In the genomic region with DNA sequence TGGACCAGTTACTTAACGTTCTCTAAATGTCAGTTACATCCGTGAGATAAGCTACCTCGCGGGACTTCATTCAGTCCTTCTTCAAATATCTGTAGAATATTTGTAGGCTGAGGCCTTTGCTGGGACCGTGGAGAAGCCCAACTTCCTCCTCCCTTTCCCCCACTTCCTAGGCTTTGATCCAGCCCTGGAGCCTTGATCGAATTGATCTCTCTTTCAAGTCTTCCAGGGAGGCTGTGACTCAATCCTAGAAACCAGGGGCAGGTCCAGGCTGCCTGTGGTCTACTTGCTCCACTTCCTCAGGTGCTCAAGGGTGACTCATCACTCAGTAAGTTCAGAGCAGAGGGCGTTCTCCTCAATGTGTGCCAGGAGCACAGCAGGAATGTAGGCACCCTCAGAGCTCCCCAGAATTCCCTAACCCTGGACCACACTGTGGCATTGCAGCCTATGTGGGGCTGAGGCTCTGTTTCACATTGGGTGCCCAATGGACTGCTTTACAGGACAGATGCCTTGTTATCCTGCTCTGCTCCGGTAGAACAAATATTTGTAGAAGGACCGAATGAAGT, we compare ENCODE assay signal across 8 cellular contexts. TPM values are rescaled to one million over a fixed set of nuclear protein-coding genes. Genes with fewer than 3 reads are reported as not detected.
DNase-seq lines count a peak whose midpoint lies in the region; ATAC-seq and TF ChIP-seq lines count a peak whose summit lies in the region.

No MANE protein-coding gene starts in this region.

- DNase-seq in CD1c-positive myeloid dendritic cell (ENCODE audit: extremely low spot score) (peak; percentile 29), MM.1S (no peak), astrocyte of the hippocampus (ENCODE audit: low read depth, low spot score) (peak; percentile 93), psoas muscle (no peak), GF-D8 (lab: John Stamatoyannopoulos, UW) (no peak), KG1 (lab: John Stamatoyannopoulos, UW) (no peak), OCI-M2 (lab: John Stamatoyannopoulos, UW; ENCODE audit: unreplicated experiment) (no peak)

- H3K27me3 ChIP-seq in MM.1S (replicated peaks; ENCODE audit: insufficient read depth, low read length) (no peaks in the 10 kb centered on the region), psoas muscle (ENCODE audit: insufficient read depth in 3 of 3, low read length in 2 of 3) (no peaks in the 10 kb centered on the region)

- no peak for TF ChIP-seq CTCF in MM.1S (IDR thresholded peaks at IDR 0.05; ENCODE audit: low read length)
- no peak for TF ChIP-seq CTCF in psoas muscle (IDR thresholded peaks at IDR 0.05)

- WGBS in psoas muscle, 3 donors = 69 to 77% (median 73%) methylated on average over 9 of the region's 9 CpGs

- H3K9me3 ChIP-seq in MM.1S (replicated peaks; ENCODE audit: insufficient read depth, low read length) (no peaks in the 10 kb centered on the region), psoas muscle (no peaks in the 10 kb centered on the region)

- intact Hi-C loops in psoas muscle (cut with DNase I) = no loop called here

- peak; percentile 79 for ATAC-seq in GM19452 (IDR thresholded peaks at IDR 0.05; ENCODE audit: unreplicated experiment)
- ATAC-seq in psoas muscle = peak in 3 of 4 donors; percentile 42 to 62 (median 54)

- no peaks in the 10 kb centered on the region for H3K79me2 ChIP-seq in MM.1S (ENCODE audit: low read length)

- no peaks in the 10 kb centered on the region for H3K36me3 ChIP-seq in MM.1S (replicated peaks; ENCODE audit: insufficient read depth, low read length)
- no peaks in the 10 kb centered on the region for H3K36me3 ChIP-seq in psoas muscle (ENCODE audit: insufficient read depth in 1 of 2, low read depth in 1 of 2)

- H4K20me1 ChIP-seq in MM.1S (ENCODE audit: insufficient read depth, low read length) = no peaks in the 10 kb centered on the region

- no peak overlapping the region for H3K27ac ChIP-seq in MM.1S (ENCODE audit: low read length)
- H3K27ac ChIP-seq in psoas muscle = no peak overlapping the region

- H3K9ac ChIP-seq in MM.1S (ENCODE audit: low read length) = no peak overlapping the region

- no peak overlapping the region for H3K4me3 ChIP-seq in MM.1S (ENCODE audit: low read length)
- H3K4me3 ChIP-seq in psoas muscle = no peak overlapping the region

- peaks cover 5% of the 10 kb centered on the region for H3F3A ChIP-seq in MM.1S (ENCODE audit: insufficient read depth, low read length)

- no peaks in the 10 kb centered on the region for H3K9me2 ChIP-seq in MM.1S (replicated peaks; ENCODE audit: insufficient read depth, low read length)

- 0 out of 2 replicates have a peak overlapping the region, but pooled peaks have one; percentile 7 for H2AFZ ChIP-seq in MM.1S (ENCODE audit: low read length)

- peak overlapping the region; percentile 0; the same call in 1 of the 2 replicates for H3K4me2 ChIP-seq in MM.1S (ENCODE audit: low read depth, low read length)

- H3K4me1 ChIP-seq in MM.1S (ENCODE audit: low read length) (peaks cover 22% of the 10 kb centered on the region), psoas muscle (no peaks in the 10 kb centered on the region)

RNA-seq across cellular contexts. Expression of gene CEP20, which starts 11.2 kb away (rescaled TPM):
- total RNA-seq in psoas muscle = 10 to 100 TPM; 38.1 to 67.1 (median 56.0) TPM
- polyA plus RNA-seq in psoas muscle = 10 to 100 TPM; 33.0 to 98.9 (median 33.5) TPM

RNA-seq across cellular contexts. Expression of gene MYH11, which starts 42.8 kb away (rescaled TPM):
- total RNA-seq in psoas muscle = 10 to 100 TPM in 3 of 4 donors, 1 to 10 TPM in 1; 8.4 to 26.4 (median 15.2) TPM
- polyA plus RNA-seq in psoas muscle = 10 to 100 TPM in 1 of 3 donors, 1 to 10 TPM in 2; 6.1 to 15.0 (median 8.0) TPM

RNA-seq across cellular contexts. Expression of gene ABCC1, which starts 49.8 kb away (rescaled TPM):
- 10 to 100 TPM; 19.5 to 36.5 (median 30.3) TPM for total RNA-seq in psoas muscle
- 10 to 100 TPM in 2 of 3 donors, 1 to 10 TPM in 1; 7.4 to 20.5 (median 15.1) TPM for polyA plus RNA-seq in psoas muscle

Comparison
In these comparisons a context has a peak if more than half of its experiments do, and no peak if none do; other contexts are left out.
1. DNase-seq: peak in CD1c-positive myeloid dendritic cell (single experiment) and astrocyte of the hippocampus (single experiment); none in MM.1S (single experiment), psoas muscle (0 of 2), GF-D8 (single experiment), KG1 (single experiment) and OCI-M2 (single experiment).